ENCODE assay signal across 32 cellular contexts in the genomic region with DNA sequence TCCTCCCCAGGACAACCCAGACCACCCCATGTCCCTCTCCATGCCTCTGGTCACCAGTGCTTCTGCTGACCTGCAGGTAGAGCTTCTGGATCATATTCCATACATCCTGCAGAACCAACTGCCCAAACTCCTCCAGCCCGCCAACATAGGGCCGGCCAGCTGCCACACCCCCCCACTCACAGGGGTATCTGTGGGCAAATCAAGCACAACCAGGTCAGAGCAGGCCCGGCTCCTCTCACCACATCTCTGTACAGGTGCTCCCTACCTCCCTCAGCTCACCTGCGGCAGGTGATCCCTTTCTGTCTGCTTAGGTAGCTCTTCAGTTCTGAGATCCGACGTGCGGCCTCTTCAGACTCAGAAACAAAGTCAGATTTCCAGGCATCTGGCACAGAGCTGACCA. TPM values are rescaled to one million over a fixed set of nuclear protein-coding genes. Genes with fewer than 3 reads are reported as not detected.
"Had no signal": no experiment of that assay in that cellular context is flagged by ENCODE, and none has a peak within 500 bp of the region (broad histone marks: within the 10 kb centered on the region; RNA-seq: fewer than 3 reads in every experiment).

No MANE protein-coding gene starts in this region.

- H3K4me3 Mint-ChIP-seq: activated CD4-positive, alpha-beta T cell treated with anti-CD3 and anti-CD28 coated beads, Interleukin-2, amount 10 ng/mL, durations not matched to agents 24 days and 14 days; activated CD8-positive, alpha-beta T cell treated with anti-CD3 and anti-CD28 coated beads, Interleukin-2, amount 10 ng/mL, durations not matched to agents 7 days and 5 days; activated naive CD8-positive, alpha-beta T cell; activated naive CD8-positive, alpha-beta T cell treated with anti-CD3 and anti-CD28 coated beads, Interleukin-2, amount 50 U/mL, for 24 hours; activated T-cell treated with anti-CD3 and anti-CD28 coated beads, Interleukin-2, amount 50 U/mL, for 24 hours; central memory CD8-positive, alpha-beta T cell; T-helper 1 cell treated with Interleukin-12 subunit alpha and Interleukin-12 subunit beta and Interleukin-4 antibody, amounts not matched to agents 30 μg/mL and 1 μg/mL, for 36 hours had no signal

- H3K36me3 ChIP-seq: MG63 had no signal

- H3K9me2 ChIP-seq: SK-N-SH had no signal

- ATAC-seq: activated CD8-positive, alpha-beta T cell treated with anti-CD3 and anti-CD28 coated beads, Interleukin-2, amount 10 ng/mL, durations not matched to agents 7 days and 5 days; activated naive CD8-positive, alpha-beta T cell treated with anti-CD3 and anti-CD28 coated beads, Interleukin-2, amount 50 U/mL, for 24 hours; K562; PC-3 had no signal

- H3K27me3 ChIP-seq: brain microvascular endothelial cell, MG63, Peyer's patch, SJSA1 had no signal

- H3K4me1 ChIP-seq: Peyer's patch, SJSA1 had no signal

- H3K9me3 ChIP-seq: MG63, Peyer's patch, SJSA1, SK-N-SH had no signal

- H3K4me2 ChIP-seq: SK-N-SH had no signal

- H3K4me3 ChIP-seq: K562, MG63, Peyer's patch, SJSA1 had no signal

- H3K4me1 Mint-ChIP-seq: activated CD4-positive, alpha-beta T cell treated with anti-CD3 and anti-CD28 coated beads, Interleukin-2, amount 10 ng/mL, durations not matched to agents 24 days and 14 days had no signal

- H3K27me3 Mint-ChIP-seq: activated CD4-positive, alpha-beta T cell treated with anti-CD3 and anti-CD28 coated beads, Interleukin-2, amount 10 ng/mL, durations not matched to agents 24 days and 14 days; activated naive CD8-positive, alpha-beta T cell; activated naive CD8-positive, alpha-beta T cell treated with anti-CD3 and anti-CD28 coated beads, Interleukin-2, amount 50 U/mL, for 24 hours; activated T-cell treated with anti-CD3 and anti-CD28 coated beads, Interleukin-2, amount 50 U/mL, for 24 hours; central memory CD8-positive, alpha-beta T cell had no signal

- DNase-seq: activated CD4-positive, alpha-beta T cell treated with anti-CD3 and anti-CD28 coated beads for 1 hour; activated CD4-positive, alpha-beta T cell treated with anti-CD3 and anti-CD28 coated beads, Interleukin-2, amount 10 ng/mL, durations not matched to agents 24 days and 14 days; activated CD4-positive, alpha-beta T cell treated with anti-CD3 and anti-CD28 coated beads, Interleukin-2, amount 50 U/mL, for 48 hours; activated CD4-positive, CD25-positive, alpha-beta regulatory T cell; activated CD8-positive, alpha-beta T cell treated with anti-CD3 and anti-CD28 coated beads, Interleukin-2, amount 10 ng/mL, durations not matched to agents 7 days and 5 days; activated naive CD8-positive, alpha-beta T cell treated with anti-CD3 and anti-CD28 coated beads, Interleukin-2, amount 50 U/mL, for 24 hours; activated T-cell treated with anti-CD3 and anti-CD28 coated beads, Interleukin-2, amount 50 U/mL, for 24 hours; anterior cingulate cortex; brain microvascular endothelial cell; IMR-90; Karpas-422; MG63; NCI-H1048; NCI-H1436 treated with DMSO at 0.1 percent for 48 hours; NCI-H1694 treated with DMSO at 0.1 percent for 48 hours; NCI-H2029; NCI-H345; NCI-H524 treated with DMSO at 0.1 percent for 48 hours; NK-92 treated with Interleukin-12 subunit alpha and Interleukin-12 subunit beta, amount 100 ng/mL, for 24 hours; PC-3; Peyer's patch; RPMI8226; SHP77 treated with DMSO at 0.1 percent for 48 hours; SK-N-SH; T1000; WERI-Rb-1 had no signal

- FAIRE-seq: K562 had no signal

- H3K27ac Mint-ChIP-seq: activated CD4-positive, alpha-beta T cell treated with anti-CD3 and anti-CD28 coated beads, Interleukin-2, amount 10 ng/mL, durations not matched to agents 24 days and 14 days; activated CD8-positive, alpha-beta T cell treated with anti-CD3 and anti-CD28 coated beads, Interleukin-2, amount 10 ng/mL, durations not matched to agents 7 days and 5 days; activated naive CD8-positive, alpha-beta T cell; activated naive CD8-positive, alpha-beta T cell treated with anti-CD3 and anti-CD28 coated beads, Interleukin-2, amount 50 U/mL, for 24 hours; T-helper 1 cell treated with Interleukin-12 subunit alpha and Interleukin-12 subunit beta and Interleukin-4 antibody, amounts not matched to agents 30 μg/mL and 1 μg/mL, for 36 hours had no signal

- H3K27ac ChIP-seq: brain microvascular endothelial cell, Peyer's patch, SJSA1, WERI-Rb-1 had no signal

- H3K9ac ChIP-seq: SK-N-SH had no signal

- H3K9me3 Mint-ChIP-seq: activated CD4-positive, alpha-beta T cell treated with anti-CD3 and anti-CD28 coated beads, Interleukin-2, amount 10 ng/mL, durations not matched to agents 24 days and 14 days; activated naive CD8-positive, alpha-beta T cell treated with anti-CD3 and anti-CD28 coated beads, Interleukin-2, amount 50 U/mL, for 24 hours; activated T-cell treated with anti-CD3 and anti-CD28 coated beads, Interleukin-2, amount 50 U/mL, for 24 hours; central memory CD8-positive, alpha-beta T cell; T-helper 1 cell treated with Interleukin-12 subunit alpha and Interleukin-12 subunit beta and Interleukin-4 antibody, amounts not matched to agents 30 μg/mL and 1 μg/mL, for 36 hours had no signal

RNA-seq across cellular contexts. Expression of a gene that starts 51.6 kb away (rescaled TPM):
- total RNA-seq: NCI-H460, PC-3, SJSA1 had no signal
- polyA plus RNA-seq: SK-N-SH had no signal
